Comparison of ENCODE assay signal across 8 cellular contexts in genomic region chr1:31238986-31239613, GRCh38. TPM values are rescaled to one million over a fixed set of nuclear protein-coding genes. Genes with fewer than 3 reads are reported as not detected.
DNase-seq lines count a peak whose midpoint lies in the region; ATAC-seq lines count a peak whose summit lies in the region.

No MANE protein-coding gene starts in this region.

- WGBS in mesenchymal stem cell: 3% methylated on average over 43 of the region's 56 CpGs

- peaks cover 3% of the 10 kb centered on the region for H3K36me3 Mint-ChIP-seq in central memory CD8-positive, alpha-beta T cell (ENCODE audit: insufficient read depth)

- H3K4ac ChIP-seq in mesenchymal stem cell (ENCODE audit: low read depth in 1 of 2, low read length in 2 of 2): no peak overlapping the region

- no peak overlapping the region for H2BK15ac ChIP-seq in mesenchymal stem cell (ENCODE audit: low read depth, poor library complexity, severe bottlenecking)

- H3K9me3 ChIP-seq in mesenchymal stem cell (ENCODE audit: control insufficient read depth, low read length): no peaks in the 10 kb centered on the region

- H2AK5ac ChIP-seq in mesenchymal stem cell (ENCODE audit: low read length, severe bottlenecking): no peak overlapping the region

- H3K23ac ChIP-seq in mesenchymal stem cell (ENCODE audit: low read length in 2 of 2): no peak overlapping the region

- peak overlapping the region; percentile 60 for H3K4me3 Mint-ChIP-seq in central memory CD8-positive, alpha-beta T cell

- peak; percentile 31 for DNase-seq in COR-L47 (lab: John Stamatoyannopoulos, UW)
- DNase-seq in HuH-7.5 (ENCODE audit: low spot score): peak; percentile 43
- no peak for DNase-seq in central memory CD8-positive, alpha-beta T cell (ENCODE audit: low spot score in 2 of 2)
- peak; percentile 35 for DNase-seq in mesenchymal stem cell
- no peak for DNase-seq in NCI-H2196 treated with DMSO at 0.1 percent for 48 hours (lab: John Stamatoyannopoulos, UW; ENCODE audit: unreplicated experiment)
- DNase-seq in hepatic stellate cell (ENCODE audit: low spot score): no peak
- DNase-seq in superior temporal gyrus (ENCODE audit: extremely low spot score): no peak

- H2BK12ac ChIP-seq in mesenchymal stem cell (ENCODE audit: low read length in 2 of 2): no peak overlapping the region

- H3K27me3 ChIP-seq in mesenchymal stem cell (ENCODE audit: control insufficient read depth in 1 of 2, insufficient read depth in 1 of 2, low read length in 2 of 2): peaks cover 69 to 76% of the 10 kb centered on the region in 2 experiments

- H2AFZ ChIP-seq in mesenchymal stem cell (ENCODE audit: low read depth, low read length): no peak overlapping the region

- no peaks in the 10 kb centered on the region for H3K9me3 Mint-ChIP-seq in central memory CD8-positive, alpha-beta T cell

- no peak overlapping the region for H2BK120ac ChIP-seq in mesenchymal stem cell (ENCODE audit: low read depth, low read length)

- no peak overlapping the region for H3K18ac ChIP-seq in mesenchymal stem cell (ENCODE audit: low read depth in 1 of 2, low read length in 2 of 2)

- H3K27me3 Mint-ChIP-seq in central memory CD8-positive, alpha-beta T cell: peaks cover 68% of the 10 kb centered on the region

- no peaks in the 10 kb centered on the region for H3K36me3 ChIP-seq in mesenchymal stem cell (ENCODE audit: control insufficient read depth in 1 of 2, insufficient read depth in 2 of 2, low read depth in 1 of 2, low read length in 2 of 2)

- no peak overlapping the region for H3K14ac ChIP-seq in mesenchymal stem cell (ENCODE audit: low read length in 2 of 2)

- peaks cover 12% of the 10 kb centered on the region for H3K4me1 ChIP-seq in mesenchymal stem cell (ENCODE audit: control insufficient read depth, insufficient read depth, low read depth, low read length)

- H3K27ac Mint-ChIP-seq in central memory CD8-positive, alpha-beta T cell (ENCODE audit: low read depth): no peak overlapping the region

- H4K91ac ChIP-seq in mesenchymal stem cell (ENCODE audit: low read length): no peak overlapping the region

- no peak overlapping the region for H2BK5ac ChIP-seq in mesenchymal stem cell (ENCODE audit: low read depth, low read length, poor library complexity, severe bottlenecking)

- H3K9ac ChIP-seq in mesenchymal stem cell (ENCODE audit: low read length): no peak overlapping the region

- peak overlapping the region; percentile 86 for H3K4me2 ChIP-seq in mesenchymal stem cell (ENCODE audit: low read length, poor library complexity, severe bottlenecking)

- H4K8ac ChIP-seq in mesenchymal stem cell (ENCODE audit: low read length): no peak overlapping the region

- H3K27ac ChIP-seq in mesenchymal stem cell (ENCODE audit: low read length, poor library complexity, severe bottlenecking): no peak overlapping the region

- H3K79me1 ChIP-seq in mesenchymal stem cell (replicated peaks; ENCODE audit: low read length, poor library complexity, severe bottlenecking): no peaks in the 10 kb centered on the region

- H3K4me3 ChIP-seq in mesenchymal stem cell (ENCODE audit: insufficient read depth in 1 of 2, low read depth in 1 of 2, low read length in 2 of 2): peak overlapping the region; percentile 46 to 57

- no peak for ATAC-seq in central memory CD8-positive, alpha-beta T cell (replicated peaks; ENCODE audit: extremely low read depth, poor library complexity, severe bottlenecking)
- no peak for ATAC-seq in HG02970 (IDR thresholded peaks at IDR 0.05; ENCODE audit: low FRiP score, unreplicated experiment)

- H3K4me1 Mint-ChIP-seq in central memory CD8-positive, alpha-beta T cell: peaks cover 8% of the 10 kb centered on the region

RNA-seq across cellular contexts. Expression of gene NKAIN1, which starts 0.6 kb away (rescaled TPM):
- 0.01 TPM for polyA plus RNA-seq in mesenchymal stem cell (2013, experiment 1 of 2)
- 0.04 TPM for polyA plus RNA-seq in mesenchymal stem cell (2013, experiment 2 of 2)

RNA-seq across cellular contexts. Expression of gene SNRNP40, which starts 57.5 kb away (rescaled TPM):
- polyA plus RNA-seq in mesenchymal stem cell (2013, experiment 1 of 2): 24.2 TPM
- 25.2 TPM for polyA plus RNA-seq in mesenchymal stem cell (2013, experiment 2 of 2)

RNA-seq across cellular contexts. Expression of gene ZCCHC17, which starts 57.7 kb away (rescaled TPM):
- 54.6 TPM for polyA plus RNA-seq in mesenchymal stem cell (2013, experiment 1 of 2)
- polyA plus RNA-seq in mesenchymal stem cell (2013, experiment 2 of 2): 57.6 TPM

Comparison
In these comparisons a context has a peak if more than half of its experiments do, and no peak if none do; other contexts are left out.
1. DNase-seq: peak in COR-L47 (single experiment), HuH-7.5 (single experiment) and mesenchymal stem cell (single experiment); none in central memory CD8-positive, alpha-beta T cell (0 of 2), NCI-H2196 treated with DMSO at 0.1 percent for 48 hours (single experiment), hepatic stellate cell (single experiment) and superior temporal gyrus (single experiment).